Comparison of ENCODE assay signal across 11 cellular contexts in the genomic region with DNA sequence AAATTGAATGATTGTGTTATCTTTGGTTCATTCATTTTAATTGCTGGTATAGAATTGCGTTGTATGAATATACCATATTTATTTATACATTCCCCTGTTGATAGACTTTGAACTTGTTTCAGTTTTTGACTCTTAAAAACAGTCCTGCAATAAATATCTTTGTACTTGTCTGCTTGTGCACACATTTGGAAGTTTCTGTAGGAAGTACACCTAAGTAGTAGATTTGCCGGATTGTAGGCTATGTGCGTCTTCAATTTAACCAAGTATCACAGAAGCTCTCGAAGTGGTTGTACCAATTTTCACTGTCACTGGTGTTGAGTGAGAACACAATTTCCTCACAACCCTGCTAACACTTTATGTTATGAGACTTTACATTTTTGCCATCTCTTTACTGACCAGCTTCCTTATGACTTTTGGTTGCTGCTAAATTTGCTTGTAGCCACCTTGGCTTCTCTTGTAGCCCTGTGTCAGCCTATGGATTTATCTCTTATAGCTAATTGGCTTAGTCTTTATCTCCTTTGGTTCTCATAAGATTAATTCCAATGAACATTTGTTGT. TPM values are rescaled to one million over a fixed set of nuclear protein-coding genes. Genes with fewer than 3 reads are reported as not detected.
DNase-seq lines count a peak whose midpoint lies in the region; ATAC-seq, FAIRE-seq and TF ChIP-seq lines count a peak whose summit lies in the region.
"Had no signal": no experiment of that assay in that cellular context is flagged by ENCODE, and none has a peak within 500 bp of the region (broad histone marks: within the 10 kb centered on the region; RNA-seq: fewer than 3 reads in every experiment).

No MANE protein-coding gene starts in this region.

- no peak overlapping the region for H2AFZ ChIP-seq in neuron (ENCODE audit: low read depth, low read length)

- no peaks in the 10 kb centered on the region for H3K27me3 ChIP-seq in neuron (ENCODE audit: insufficient read depth, low read length)
- H3K27me3 ChIP-seq: spleen had no signal

- peaks cover 21% of the 10 kb centered on the region for H3K4me1 ChIP-seq in neuron (ENCODE audit: insufficient read depth, low read length)

- H3K4me1 Mint-ChIP-seq in activated CD4-positive, alpha-beta T cell treated with anti-CD3 and anti-CD28 coated beads for 36 hours: peaks cover 51% of the 10 kb centered on the region
- peaks cover 60% of the 10 kb centered on the region for H3K4me1 Mint-ChIP-seq in brain

- H3K9me3 Mint-ChIP-seq in activated CD4-positive, alpha-beta T cell treated with anti-CD3 and anti-CD28 coated beads for 36 hours (ENCODE audit: low read depth): peaks cover 2% of the 10 kb centered on the region
- peaks cover 23 to 37% (median 31%) of the 10 kb centered on the region in 5 experiments for H3K9me3 Mint-ChIP-seq in brain

- H3K9me3 ChIP-seq in neuron (ENCODE audit: low read length): no peaks in the 10 kb centered on the region

- FAIRE-seq in D721Med (lab: Jason Lieb, UNC): no peak
- FAIRE-seq: H54 had no signal

- no peaks in the 10 kb centered on the region for H3K36me3 ChIP-seq in neuron (ENCODE audit: insufficient read depth, low read length)

- peaks cover 20% of the 10 kb centered on the region for H3K36me3 Mint-ChIP-seq in activated CD4-positive, alpha-beta T cell treated with anti-CD3 and anti-CD28 coated beads for 36 hours (ENCODE audit: low read depth)
- H3K36me3 Mint-ChIP-seq in brain: peaks cover 53% of the 10 kb centered on the region

- ATAC-seq in activated CD4-positive, alpha-beta T cell treated with anti-CD3 and anti-CD28 coated beads for 36 hours: no peak

- H3K4me3 Mint-ChIP-seq in activated CD4-positive, alpha-beta T cell treated with anti-CD3 and anti-CD28 coated beads for 36 hours: peak overlapping the region; percentile 99
- H3K4me3 Mint-ChIP-seq in brain: peak overlapping the region; percentile 96 to 99 (median 98)

- DNase-seq in activated CD4-positive, alpha-beta T cell treated with anti-CD3 and anti-CD28 coated beads for 36 hours: no peak
- no peak for DNase-seq in activated CD4-positive, alpha-beta T cell treated with anti-CD3 and anti-CD28 coated beads, Interleukin-2, amount 50 U/mL, for 4 hours
- peak; percentile 6 to 14 for DNase-seq in Kasumi-1 (lab: John Stamatoyannopoulos, UW)
- no peak for DNase-seq in NCI-H2107 (lab: John Stamatoyannopoulos, UW)
- DNase-seq in DMS53 (lab: John Stamatoyannopoulos, UW): no peak
- no peak for DNase-seq in D721Med (ENCODE audit: insufficient read length, low spot score)
- DNase-seq: activated gamma-delta T cell treated with Interleukin-2 at 50 U/mL for 16 hours, spleen had no signal

- H3K4me3 ChIP-seq in neuron (ENCODE audit: low read length): peak overlapping the region; percentile 73

- no peak overlapping the region for H3K27ac Mint-ChIP-seq in activated CD4-positive, alpha-beta T cell treated with anti-CD3 and anti-CD28 coated beads for 36 hours
- H3K27ac Mint-ChIP-seq in brain: peak overlapping the region; percentile 36 to 100 (median 89)

- CTCF ChIA-PET in activated CD4-positive, alpha-beta T cell treated with anti-CD3 and anti-CD28 coated beads for 36 hours (lab: Charles Lee): interaction anchor here (0.6 to 1.4 kb wide), 3 partner anchors 12 to 83 kb away, joined by 3 to 4 read pairs (median 3); no protein-coding TSS in a partner anchor

- intact Hi-C loops in activated CD4-positive, alpha-beta T cell treated with anti-CD3 and anti-CD28 coated beads for 36 hours (cut with DNase I, micrococcal nuclease): loop anchor here (5.0 to 10.0 kb wide), 3 partner anchors 98 to 1730 kb away; partner anchors contain the start of gene ETS2 (in 1 of the 2)

- TF ChIP-seq CTCF in brain (conservative IDR thresholded peaks at IDR 0.05) (no peak), D721Med (IDR thresholded peaks at IDR 0.05; ENCODE audit: insufficient read depth, missing control alignments) (no peak)

- H3K27me3 Mint-ChIP-seq in activated CD4-positive, alpha-beta T cell treated with anti-CD3 and anti-CD28 coated beads for 36 hours: no peaks in the 10 kb centered on the region
- peaks cover 12% of the 10 kb centered on the region for H3K27me3 Mint-ChIP-seq in brain

- POLR2A ChIA-PET in activated CD4-positive, alpha-beta T cell treated with anti-CD3 and anti-CD28 coated beads for 36 hours (lab: Charles Lee): no interaction called here

RNA-seq across cellular contexts. Expression of gene TTC3, which starts 2.2 kb away (rescaled TPM):
- 10 to 100 TPM; 65.1 to 78.9 TPM for total RNA-seq in activated CD4-positive, alpha-beta T cell treated with anti-CD3 and anti-CD28 coated beads for 36 hours
- polyA plus RNA-seq in brain (ENCODE audit: insufficient read depth, low read depth, low replicate concordance): 66.3 TPM

RNA-seq across cellular contexts. Expression of gene PIGP, which starts 2.4 kb away (rescaled TPM):
- total RNA-seq in activated CD4-positive, alpha-beta T cell treated with anti-CD3 and anti-CD28 coated beads for 36 hours: 10 to 100 TPM; 32.8 to 41.0 TPM
- polyA plus RNA-seq in brain (ENCODE audit: insufficient read depth, low read depth, low replicate concordance): 63.1 TPM

Comparison
In these comparisons a context has a peak if more than half of its experiments do, and no peak if none do; other contexts are left out.
1. DNase-seq: peak in Kasumi-1 (2 of 2); none in activated CD4-positive, alpha-beta T cell treated with anti-CD3 and anti-CD28 coated beads for 36 hours (single experiment), activated CD4-positive, alpha-beta T cell treated with anti-CD3 and anti-CD28 coated beads, Interleukin-2, amount 50 U/mL, for 4 hours (0 of 2), NCI-H2107 (single experiment), DMS53 (single experiment) and D721Med (single experiment).